In the genomic region with DNA sequence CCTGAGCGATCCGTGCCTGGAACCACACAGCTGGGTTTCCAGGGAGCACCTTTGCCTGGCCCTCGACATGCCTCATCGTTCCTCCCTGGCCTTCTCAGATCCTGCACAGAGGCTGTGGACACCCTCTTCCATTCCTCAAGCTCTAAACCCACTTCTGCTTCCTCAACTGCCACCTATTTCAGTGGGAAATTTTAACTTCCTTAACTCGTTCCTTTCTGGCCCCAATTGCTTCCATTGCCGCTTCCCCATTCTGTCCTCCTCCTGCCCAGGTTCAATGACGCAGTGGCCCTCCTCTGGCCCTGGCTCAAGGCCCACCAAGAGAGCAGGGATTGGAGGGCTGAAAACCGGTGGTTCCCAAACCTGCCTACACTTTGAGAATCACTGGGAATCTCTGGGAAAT, we compare ENCODE assay signal across 26 cellular contexts. TPM values are rescaled to one million over a fixed set of nuclear protein-coding genes. Genes with fewer than 3 reads are reported as not detected.
DNase-seq lines count a peak whose midpoint lies in the region; ATAC-seq and TF ChIP-seq lines count a peak whose summit lies in the region.
"Had no signal": no experiment of that assay in that cellular context is flagged by ENCODE, and none has a peak within 500 bp of the region (broad histone marks: within the 10 kb centered on the region; RNA-seq: fewer than 3 reads in every experiment).

No MANE protein-coding gene starts in this region.

- peak overlapping the region; percentile 7 for H3K9ac ChIP-seq in mesendoderm (ENCODE audit: low read length)

- whole genome bisulfite sequencing in heart left ventricle, 4 donors, result 73 to 90% (median 80%) methylated on average over 8 of the region's 8 CpGs
- no CpG with 5 or more reads among the region's 8 CpGs for WGBS in mesendoderm (ENCODE audit: extremely low coverage, insufficient coverage, low lambda C conversion rate)

- H3K23ac ChIP-seq in mesendoderm (ENCODE audit: low read length), result no peak overlapping the region

- H3K4me2 ChIP-seq in mesendoderm (ENCODE audit: low read length), result no peak overlapping the region

- H2AK5ac ChIP-seq in mesendoderm (ENCODE audit: low read length), result no peak overlapping the region

- no peak for TF ChIP-seq POLR2A in heart left ventricle (IDR thresholded peaks at IDR 0.05)

- H3K4me1 ChIP-seq in heart left ventricle (peaks cover 0 to 33% (median 4%) of the 10 kb centered on the region in 12 donors), Panc1 (ENCODE audit: control insufficient read depth, insufficient read depth, low read length) (peaks cover 71% of the 10 kb centered on the region), mesendoderm (ENCODE audit: control insufficient read depth, low read depth, low read length) (peaks cover 4% of the 10 kb centered on the region), Caco-2 (peaks cover 9% of the 10 kb centered on the region; the same call in 1 of the 2 replicates)
- H3K4me1 ChIP-seq: colonic mucosa had no signal

- H3K27me3 ChIP-seq in heart left ventricle, result peaks cover 0 to 18% (median 3%) of the 10 kb centered on the region in 9 donors
- no peaks in the 10 kb centered on the region for H3K27me3 ChIP-seq in Panc1 (ENCODE audit: control insufficient read depth, insufficient read depth, low read length)
- H3K27me3 ChIP-seq in mesendoderm (ENCODE audit: insufficient read depth, low read length, poor library complexity), result no peaks in the 10 kb centered on the region
- no peaks in the 10 kb centered on the region for H3K27me3 ChIP-seq in Caco-2 (replicated peaks; ENCODE audit: control insufficient read depth, insufficient read depth, low read length)
- H3K27me3 ChIP-seq: BE2C, colonic mucosa, pancreas, right atrium auricular region had no signal

- H3K79me1 ChIP-seq in mesendoderm (ENCODE audit: low read length), result no peaks in the 10 kb centered on the region

- intact Hi-C loops in left ventricle myocardium superior (cut with micrococcal nuclease), result no loop called here
- intact Hi-C loops in heart left ventricle (cut with DNase I), result loop anchor here in 1 of 10 donors (5.0 kb wide), 1 partner anchor 93 kb away; no protein-coding TSS in a partner anchor
- intact Hi-C loops in Panc1 (cut with micrococcal nuclease; ENCODE audit: unreplicated experiment), result no loop called here
- intact Hi-C loops in Caco-2 (cut with micrococcal nuclease; ENCODE audit: unreplicated experiment), result no loop called here

- no peak overlapping the region for H2BK15ac ChIP-seq in mesendoderm (replicated peaks; ENCODE audit: low read depth)

- no peak overlapping the region for H2BK5ac ChIP-seq in mesendoderm (ENCODE audit: low read length)

- H3K4me3 Mint-ChIP-seq in Caco-2 (ENCODE audit: unreplicated experiment), result no peak overlapping the region
- H3K4me3 Mint-ChIP-seq: naive thymus-derived CD4-positive, alpha-beta T cell had no signal

- H4K5ac ChIP-seq in mesendoderm (ENCODE audit: low read length), result no peak overlapping the region

- no peak overlapping the region for H3K4ac ChIP-seq in mesendoderm (ENCODE audit: low read depth, low read length)

- H2BK120ac ChIP-seq in mesendoderm (ENCODE audit: low read depth, low read length), result no peak overlapping the region

- H3K9me3 Mint-ChIP-seq in Caco-2 (ENCODE audit: unreplicated experiment), result no peaks in the 10 kb centered on the region

- no peak overlapping the region for H3K18ac ChIP-seq in mesendoderm (ENCODE audit: low read length)

- no peak overlapping the region for H3K27ac ChIP-seq in heart left ventricle
- H3K27ac ChIP-seq in Panc1 (ENCODE audit: low read length), result peak overlapping the region; percentile 88
- no peak overlapping the region for H3K27ac ChIP-seq in mesendoderm (ENCODE audit: low read depth, low read length)
- H3K27ac ChIP-seq: colonic mucosa, pancreas, right atrium auricular region, tibial nerve had no signal

- ATAC-seq in left ventricle myocardium superior (no peak), heart left ventricle (no peak), Panc1 (no peak), HG03135 (IDR thresholded peaks at IDR 0.05; ENCODE audit: unreplicated experiment) (no peak)
- ATAC-seq: naive thymus-derived CD4-positive, alpha-beta T cell; pancreas; SK-N-SH treated with all-trans-retinoic acid at 6 μM for 48 hours; stimulated activated naive CD8-positive, alpha-beta T cell treated with anti-CD3 and anti-CD28 coated beads, Interleukin-15, Interleukin-2, amounts not matched to agents 100 U/mL and 50 U/mL, for 24 hours had no signal

- H3K79me2 ChIP-seq in mesendoderm (ENCODE audit: control insufficient read depth, insufficient read depth, low read length), result no peaks in the 10 kb centered on the region

- TF ChIP-seq CTCF in heart left ventricle (IDR thresholded peaks at IDR 0.05), result no peak
- no peak for TF ChIP-seq CTCF in Panc1 (IDR thresholded peaks at IDR 0.05)
- no peak for TF ChIP-seq CTCF in Caco-2 (IDR thresholded peaks at IDR 0.05; ENCODE audit: insufficient read depth in 1 of 2, low read depth in 1 of 2, low read length in 1 of 2, severe bottlenecking in 1 of 2, unreplicated experiment in 1 of 2)

- H3K36me3 Mint-ChIP-seq in Caco-2 (ENCODE audit: insufficient read depth, unreplicated experiment), result no peaks in the 10 kb centered on the region

- no peak overlapping the region for H3K4me3 ChIP-seq in heart left ventricle
- no peak overlapping the region for H3K4me3 ChIP-seq in Panc1 (ENCODE audit: low read depth in 2 of 2, low read length in 2 of 2)
- H3K4me3 ChIP-seq in mesendoderm (ENCODE audit: low read length), result no peak overlapping the region
- no peak overlapping the region for H3K4me3 ChIP-seq in Caco-2 (ENCODE audit: low read depth, low read length)
- H3K4me3 ChIP-seq: colonic mucosa, pancreas, right atrium auricular region, spleen, tibial nerve had no signal

- no TSS peak for BruUV-seq in Panc1 (replicated peaks; lab: Mats Ljungman, UMichigan)
- BruUV-seq in Caco-2 (replicated peaks; lab: Mats Ljungman, UMichigan), result no TSS peak

- POLR2A ChIA-PET in Panc1 (lab: Charles Lee) (no interaction called here), Caco-2 (lab: Charles Lee) (no interaction called here)

- H3K27ac Mint-ChIP-seq in Caco-2 (ENCODE audit: unreplicated experiment), result no peak overlapping the region

- H3K4me1 Mint-ChIP-seq in Caco-2 (ENCODE audit: low read depth, unreplicated experiment), result peaks cover 6% of the 10 kb centered on the region

- H3K36me3 ChIP-seq in heart left ventricle (no peaks in the 10 kb centered on the region), Panc1 (ENCODE audit: control insufficient read depth, insufficient read depth, low read length) (no peaks in the 10 kb centered on the region), mesendoderm (ENCODE audit: control insufficient read depth, insufficient read depth, low read length) (no peaks in the 10 kb centered on the region), Caco-2 (ENCODE audit: control insufficient read depth, insufficient read depth, low read length) (no peaks in the 10 kb centered on the region)
- H3K36me3 ChIP-seq: BE2C, colonic mucosa, pancreas, right atrium auricular region, spleen had no signal

- DNase-seq in left ventricle myocardium superior (peak; percentile 20), heart left ventricle (no peak), Panc1 (ENCODE audit: low read depth, low spot score) (no peak), mesendoderm (no peak), Caco-2 (no peak), midbrain (lab: John Stamatoyannopoulos, UW) (no peak)
- DNase-seq in activated CD4-positive, CD25-positive, alpha-beta regulatory T cell (lab: John Stamatoyannopoulos, UW), result no peak
- DNase-seq: activated CD4-positive, alpha-beta T cell treated with anti-CD3 and anti-CD28 coated beads for 1 hour; activated T-cell treated with anti-CD3 and anti-CD28 coated beads, Interleukin-2, amount 50 U/mL, for 1 hour; BE2C; colonic mucosa; kidney glomerular epithelial cell; naive thymus-derived CD4-positive, alpha-beta T cell; NCI-H187; NCI-H82; spleen; stimulated activated CD4-positive, alpha-beta T cell treated with anti-CD3 and anti-CD28 coated beads, Interleukin-4, amount 100 ng/mL, for 1 hour; stimulated activated naive CD8-positive, alpha-beta T cell treated with anti-CD3 and anti-CD28 coated beads, Interleukin-15, Interleukin-2, amounts not matched to agents 100 U/mL and 50 U/mL, for 24 hours; T-helper 9 cell had no signal

- CTCF ChIA-PET in Panc1 (lab: Charles Lee), result no interaction called here
- CTCF ChIA-PET in Caco-2 (lab: Charles Lee), result no interaction called here

- peaks cover 0 to 2% (median 0%) of the 10 kb centered on the region in 12 donors for H3K9me3 ChIP-seq in heart left ventricle
- H3K9me3 ChIP-seq in Panc1 (ENCODE audit: control insufficient read depth, insufficient read depth, low read depth, low read length), result peaks cover 4% of the 10 kb centered on the region; the same call in 1 of the 2 replicates
- no peaks in the 10 kb centered on the region for H3K9me3 ChIP-seq in Caco-2
- H3K9me3 ChIP-seq: BE2C, colonic mucosa, pancreas, right atrium auricular region, tibial nerve had no signal

- in situ Hi-C loops in Panc1 (cut with HindIII; ENCODE audit: low pct_unique_long_range_greater_than_20kb, low sequenced_read_pairs), result no loop called here

- H3K27me3 Mint-ChIP-seq in Caco-2 (ENCODE audit: insufficient read depth, unreplicated experiment), result no peaks in the 10 kb centered on the region

- peak overlapping the region; percentile 53 for H3K56ac ChIP-seq in mesendoderm (ENCODE audit: low read length)

- H4K8ac ChIP-seq in mesendoderm (ENCODE audit: low read depth, low read length), result no peak overlapping the region

RNA-seq across cellular contexts. Expression of a gene that starts 4.8 kb away (rescaled TPM):
- 8.1 TPM for total RNA-seq in left ventricle myocardium superior
- 10 to 100 TPM in 2 of 9 donors, 1 to 10 TPM in 7; 1.2 to 52.4 (median 6.8) TPM for total RNA-seq in heart left ventricle
- polyA plus RNA-seq in heart left ventricle, result 1 to 10 TPM in 1 of 2 donors, under 1 TPM in 1; 0.68 to 2.2 TPM
- 83.3 TPM for total RNA-seq in Panc1 (2021; ENCODE audit: unreplicated experiment)
- 85.5 TPM for polyA plus RNA-seq in Panc1 (2012; ENCODE audit: insufficient read length)
- 121 TPM for polyA plus RNA-seq in mesendoderm (2013, experiment 1 of 2)
- polyA plus RNA-seq in mesendoderm (2013, experiment 2 of 2), result 118 TPM
- 2.7 and 3.6 TPM in 2 replicates for total RNA-seq in Caco-2 (2022)
- total RNA-seq: A172, H4 had no signal
- polyA plus RNA-seq: naive thymus-derived CD4-positive, alpha-beta T cell had no signal
